1 cellular context compared by ENCODE assay signal in genomic region chr2:109162367-109162766, GRCh38.
TF ChIP-seq lines count a peak whose summit lies in the region.

No MANE protein-coding gene starts in this region.

TF ChIP-seq in HEK293, 187 proteins besides CTCF, POLR2A, EP300 and RAD21 (continued from another document):
- 0 out of 2 replicates have a peak, but pooled peaks have one; percentile 27 for TF ChIP-seq ZNF280D (tag by site-specific recombination; IDR thresholded peaks at IDR 0.05)
TF ChIP-seq in HEK293: peak in this region for 3; not testable (repeated sequence) for 184.
